Comparison of ENCODE assay signal across 1 cellular context in genomic region chr4:182454440-182455013, GRCh38.
TF ChIP-seq lines count a peak whose summit lies in the region.

No MANE protein-coding gene starts in this region.

TF ChIP-seq in HEK293, 187 proteins besides CTCF, POLR2A, EP300 and RAD21 (continued from another document):
- TF ChIP-seq AEBP2 (tag by site-specific recombination; IDR thresholded peaks at IDR 0.05; ENCODE audit: borderline replicate concordance) (no peak), ZNF274 (IDR thresholded peaks at IDR 0.05; ENCODE audit: low read length) (no peak), ZNF274 (tag by site-specific recombination; IDR thresholded peaks at IDR 0.05; ENCODE audit: borderline replicate concordance) (no peak), ZSCAN23 (tag by site-specific recombination; IDR thresholded peaks at IDR 0.05) (no peak), BCL6B (tag by site-specific recombination; IDR thresholded peaks at IDR 0.05) (no peak), FEZF1 (tag by site-specific recombination; IDR thresholded peaks at IDR 0.05) (peak; percentile 75), ZNF843 (tag by site-specific recombination; IDR thresholded peaks at IDR 0.05) (peak; percentile 72), WT1 (tag by site-specific recombination; IDR thresholded peaks at IDR 0.05) (peak; percentile 42; the same call in 1 of the 2 replicates), SP7 (tag by site-specific recombination; IDR thresholded peaks at IDR 0.05) (no peak), OVOL3 (tag by site-specific recombination; IDR thresholded peaks at IDR 0.05) (peak; percentile 74; the same call in 1 of the 2 replicates), ZNF18 (tag by site-specific recombination; IDR thresholded peaks at IDR 0.05) (no peak), GLI2 (tag by site-specific recombination; IDR thresholded peaks at IDR 0.05; ENCODE audit: borderline replicate concordance, low read depth) (0 out of 2 replicates have a peak, but pooled peaks have one; percentile 16), SCRT1 (tag by site-specific recombination; IDR thresholded peaks at IDR 0.05; ENCODE audit: borderline replicate concordance) (no peak), ZNF175 (tag by site-specific recombination; IDR thresholded peaks at IDR 0.05) (no peak), ZNF830 (tag by site-specific recombination; IDR thresholded peaks at IDR 0.05; ENCODE audit: low read depth) (no peak)
TF ChIP-seq in HEK293: peak in this region for 12.
